1 cellular context compared by ENCODE assay signal in the genomic region with DNA sequence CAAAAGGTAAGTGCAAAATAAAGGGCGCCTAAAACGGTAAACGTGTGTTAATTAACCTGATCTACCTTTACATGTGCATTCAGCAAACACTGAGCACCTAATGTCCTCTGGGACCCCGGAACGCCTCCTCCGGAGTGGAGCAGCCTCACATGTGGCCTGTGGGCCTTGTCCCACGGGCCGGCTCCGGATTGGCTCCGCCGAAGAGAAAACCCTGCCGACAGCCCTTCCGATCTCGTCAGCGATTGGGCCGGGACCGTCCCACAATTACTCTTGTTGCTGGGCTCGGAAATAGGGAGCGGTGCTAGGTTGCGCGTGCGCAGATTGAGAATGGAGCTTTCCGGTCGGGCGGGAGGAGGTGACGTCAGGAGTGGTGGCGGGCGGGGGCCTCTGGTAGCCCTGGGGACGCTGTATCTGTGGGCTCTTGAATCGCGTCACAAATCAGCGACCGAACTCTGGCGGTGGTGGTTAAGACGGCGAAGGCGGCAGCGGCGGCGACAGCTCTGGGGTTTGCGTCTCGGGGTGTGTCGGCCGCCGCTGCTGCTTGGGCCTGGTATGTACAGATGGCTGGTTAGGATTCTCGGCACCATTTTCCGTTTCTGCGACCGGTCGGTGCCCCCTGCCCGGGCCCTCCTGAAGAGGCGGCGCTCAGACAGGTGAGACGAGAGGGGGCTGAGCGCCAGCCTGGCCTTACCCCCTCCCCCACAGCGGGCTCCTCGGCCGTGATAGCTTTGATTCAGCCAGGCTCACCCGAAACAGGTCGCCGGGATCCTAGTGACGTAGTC.
A peak's percentile ranks its signal among the peaks of the same experiment; 100 is the strongest.
TF ChIP-seq lines count a peak whose summit lies in the region.

A gene (plus strand): TSS at position 434 of the 782 bp plus-strand sequence. CDS start 119 bp downstream, at position 553.

TF ChIP-seq in GM12878, 131 proteins besides CTCF, POLR2A, EP300 and RAD21 (continued from another document):
- TF ChIP-seq, protein P1, sequence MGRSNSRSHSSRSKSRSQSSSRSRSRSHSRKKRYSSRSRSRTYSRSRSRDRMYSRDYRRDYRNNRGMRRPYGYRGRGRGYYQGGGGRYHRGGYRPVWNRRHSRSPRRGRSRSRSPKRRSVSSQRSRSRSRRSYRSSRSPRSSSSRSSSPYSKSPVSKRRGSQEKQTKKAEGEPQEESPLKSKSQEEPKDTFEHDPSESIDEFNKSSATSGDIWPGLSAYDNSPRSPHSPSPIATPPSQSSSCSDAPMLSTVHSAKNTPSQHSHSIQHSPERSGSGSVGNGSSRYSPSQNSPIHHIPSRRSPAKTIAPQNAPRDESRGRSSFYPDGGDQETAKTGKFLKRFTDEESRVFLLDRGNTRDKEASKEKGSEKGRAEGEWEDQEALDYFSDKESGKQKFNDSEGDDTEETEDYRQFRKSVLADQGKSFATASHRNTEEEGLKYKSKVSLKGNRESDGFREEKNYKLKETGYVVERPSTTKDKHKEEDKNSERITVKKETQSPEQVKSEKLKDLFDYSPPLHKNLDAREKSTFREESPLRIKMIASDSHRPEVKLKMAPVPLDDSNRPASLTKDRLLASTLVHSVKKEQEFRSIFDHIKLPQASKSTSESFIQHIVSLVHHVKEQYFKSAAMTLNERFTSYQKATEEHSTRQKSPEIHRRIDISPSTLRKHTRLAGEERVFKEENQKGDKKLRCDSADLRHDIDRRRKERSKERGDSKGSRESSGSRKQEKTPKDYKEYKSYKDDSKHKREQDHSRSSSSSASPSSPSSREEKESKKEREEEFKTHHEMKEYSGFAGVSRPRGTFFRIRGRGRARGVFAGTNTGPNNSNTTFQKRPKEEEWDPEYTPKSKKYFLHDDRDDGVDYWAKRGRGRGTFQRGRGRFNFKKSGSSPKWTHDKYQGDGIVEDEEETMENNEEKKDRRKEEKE (IDR thresholded peaks at IDR 0.05) = no peak
- TF ChIP-seq SUZ12 (IDR thresholded peaks at IDR 0.05; ENCODE audit: unreplicated experiment) (no peak), SMC3 (IDR thresholded peaks at IDR 0.05; ENCODE audit: borderline replicate concordance, low read length) (no peak), ESRRA (IDR thresholded peaks at IDR 0.05; ENCODE audit: low read length) (no peak), TCF7 (IDR thresholded peaks at IDR 0.05; ENCODE audit: borderline replicate concordance) (no peak), ZBED1 (IDR thresholded peaks at IDR 0.05; ENCODE audit: borderline replicate concordance) (no peak), TCF3 (IDR thresholded peaks at IDR 0.05; ENCODE audit: borderline replicate concordance, insufficient read depth, low read depth, low read length) (no peak), PML (IDR thresholded peaks at IDR 0.05; ENCODE audit: low read length) (0 out of 2 replicates have a peak, but pooled peaks have one; percentile 22), KAT2A (conservative IDR thresholded peaks at IDR 0.05; ENCODE audit: control insufficient read depth, low read depth, low read length) (no peak), YY1 (IDR thresholded peaks at IDR 0.05; ENCODE audit: low read depth, low read length) (peak; percentile 40; the same call in 1 of the 2 replicates), FOS (IDR thresholded peaks at IDR 0.05; ENCODE audit: borderline replicate concordance, extremely low read depth, insufficient read length) (no peak), ZNF274 (IDR thresholded peaks at IDR 0.05; ENCODE audit: insufficient read depth, insufficient read length) (no peak)
- TF ChIP-seq, protein P2, sequence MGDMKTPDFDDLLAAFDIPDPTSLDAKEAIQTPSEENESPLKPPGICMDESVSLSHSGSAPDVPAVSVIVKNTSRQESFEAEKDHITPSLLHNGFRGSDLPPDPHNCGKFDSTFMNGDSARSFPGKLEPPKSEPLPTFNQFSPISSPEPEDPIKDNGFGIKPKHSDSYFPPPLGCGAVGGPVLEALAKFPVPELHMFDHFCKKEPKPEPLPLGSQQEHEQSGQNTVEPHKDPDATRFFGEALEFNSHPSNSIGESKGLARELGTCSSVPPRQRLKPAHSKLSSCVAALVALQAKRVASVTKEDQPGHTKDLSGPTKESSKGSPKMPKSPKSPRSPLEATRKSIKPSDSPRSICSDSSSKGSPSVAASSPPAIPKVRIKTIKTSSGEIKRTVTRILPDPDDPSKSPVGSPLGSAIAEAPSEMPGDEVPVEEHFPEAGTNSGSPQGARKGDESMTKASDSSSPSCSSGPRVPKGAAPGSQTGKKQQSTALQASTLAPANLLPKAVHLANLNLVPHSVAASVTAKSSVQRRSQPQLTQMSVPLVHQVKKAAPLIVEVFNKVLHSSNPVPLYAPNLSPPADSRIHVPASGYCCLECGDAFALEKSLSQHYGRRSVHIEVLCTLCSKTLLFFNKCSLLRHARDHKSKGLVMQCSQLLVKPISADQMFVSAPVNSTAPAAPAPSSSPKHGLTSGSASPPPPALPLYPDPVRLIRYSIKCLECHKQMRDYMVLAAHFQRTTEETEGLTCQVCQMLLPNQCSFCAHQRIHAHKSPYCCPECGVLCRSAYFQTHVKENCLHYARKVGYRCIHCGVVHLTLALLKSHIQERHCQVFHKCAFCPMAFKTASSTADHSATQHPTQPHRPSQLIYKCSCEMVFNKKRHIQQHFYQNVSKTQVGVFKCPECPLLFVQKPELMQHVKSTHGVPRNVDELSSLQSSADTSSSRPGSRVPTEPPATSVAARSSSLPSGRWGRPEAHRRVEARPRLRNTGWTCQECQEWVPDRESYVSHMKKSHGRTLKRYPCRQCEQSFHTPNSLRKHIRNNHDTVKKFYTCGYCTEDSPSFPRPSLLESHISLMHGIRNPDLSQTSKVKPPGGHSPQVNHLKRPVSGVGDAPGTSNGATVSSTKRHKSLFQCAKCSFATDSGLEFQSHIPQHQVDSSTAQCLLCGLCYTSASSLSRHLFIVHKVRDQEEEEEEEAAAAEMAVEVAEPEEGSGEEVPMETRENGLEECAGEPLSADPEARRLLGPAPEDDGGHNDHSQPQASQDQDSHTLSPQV (IDR thresholded peaks at IDR 0.05) = no peak
